Comparison of ENCODE assay signal across 1 cellular context in the genomic region with DNA sequence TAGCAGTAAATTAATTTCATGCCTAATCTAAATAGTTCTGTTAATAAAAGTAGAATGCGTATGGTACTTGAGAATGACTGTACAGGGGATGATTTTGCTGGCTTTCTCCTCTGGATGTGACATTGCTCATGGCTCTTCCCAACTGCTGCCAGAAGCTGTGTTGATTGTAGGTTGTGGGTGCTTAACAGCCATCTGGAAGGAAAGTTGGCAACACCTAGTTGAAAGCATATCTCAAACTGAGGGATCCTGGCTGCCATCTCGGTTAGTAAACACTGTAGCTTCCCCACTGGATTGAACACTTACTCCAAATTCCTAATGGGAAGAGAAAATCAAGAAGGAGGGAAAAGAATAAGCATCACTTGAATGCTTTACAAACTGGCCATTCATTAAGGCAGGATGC.
TF ChIP-seq lines count a peak whose summit lies in the region.

No MANE protein-coding gene starts in this region.

TF ChIP-seq in GM23338, 12 proteins besides CTCF, POLR2A, EP300 and RAD21 (continued from another document):
- TF ChIP-seq, protein P1, sequence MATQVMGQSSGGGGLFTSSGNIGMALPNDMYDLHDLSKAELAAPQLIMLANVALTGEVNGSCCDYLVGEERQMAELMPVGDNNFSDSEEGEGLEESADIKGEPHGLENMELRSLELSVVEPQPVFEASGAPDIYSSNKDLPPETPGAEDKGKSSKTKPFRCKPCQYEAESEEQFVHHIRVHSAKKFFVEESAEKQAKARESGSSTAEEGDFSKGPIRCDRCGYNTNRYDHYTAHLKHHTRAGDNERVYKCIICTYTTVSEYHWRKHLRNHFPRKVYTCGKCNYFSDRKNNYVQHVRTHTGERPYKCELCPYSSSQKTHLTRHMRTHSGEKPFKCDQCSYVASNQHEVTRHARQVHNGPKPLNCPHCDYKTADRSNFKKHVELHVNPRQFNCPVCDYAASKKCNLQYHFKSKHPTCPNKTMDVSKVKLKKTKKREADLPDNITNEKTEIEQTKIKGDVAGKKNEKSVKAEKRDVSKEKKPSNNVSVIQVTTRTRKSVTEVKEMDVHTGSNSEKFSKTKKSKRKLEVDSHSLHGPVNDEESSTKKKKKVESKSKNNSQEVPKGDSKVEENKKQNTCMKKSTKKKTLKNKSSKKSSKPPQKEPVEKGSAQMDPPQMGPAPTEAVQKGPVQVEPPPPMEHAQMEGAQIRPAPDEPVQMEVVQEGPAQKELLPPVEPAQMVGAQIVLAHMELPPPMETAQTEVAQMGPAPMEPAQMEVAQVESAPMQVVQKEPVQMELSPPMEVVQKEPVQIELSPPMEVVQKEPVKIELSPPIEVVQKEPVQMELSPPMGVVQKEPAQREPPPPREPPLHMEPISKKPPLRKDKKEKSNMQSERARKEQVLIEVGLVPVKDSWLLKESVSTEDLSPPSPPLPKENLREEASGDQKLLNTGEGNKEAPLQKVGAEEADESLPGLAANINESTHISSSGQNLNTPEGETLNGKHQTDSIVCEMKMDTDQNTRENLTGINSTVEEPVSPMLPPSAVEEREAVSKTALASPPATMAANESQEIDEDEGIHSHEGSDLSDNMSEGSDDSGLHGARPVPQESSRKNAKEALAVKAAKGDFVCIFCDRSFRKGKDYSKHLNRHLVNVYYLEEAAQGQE (IDR thresholded peaks at IDR 0.05; ENCODE audit: unreplicated experiment), result no peak
- no peak for TF ChIP-seq ZNF114 (CRISPR knock-in tag; IDR thresholded peaks at IDR 0.05)
- no peak for TF ChIP-seq NANOG (IDR thresholded peaks at IDR 0.05; ENCODE audit: borderline replicate concordance)
- no peak for TF ChIP-seq EZH2 (IDR thresholded peaks at IDR 0.05; ENCODE audit: low read depth, unreplicated experiment)
- TF ChIP-seq, protein P2, sequence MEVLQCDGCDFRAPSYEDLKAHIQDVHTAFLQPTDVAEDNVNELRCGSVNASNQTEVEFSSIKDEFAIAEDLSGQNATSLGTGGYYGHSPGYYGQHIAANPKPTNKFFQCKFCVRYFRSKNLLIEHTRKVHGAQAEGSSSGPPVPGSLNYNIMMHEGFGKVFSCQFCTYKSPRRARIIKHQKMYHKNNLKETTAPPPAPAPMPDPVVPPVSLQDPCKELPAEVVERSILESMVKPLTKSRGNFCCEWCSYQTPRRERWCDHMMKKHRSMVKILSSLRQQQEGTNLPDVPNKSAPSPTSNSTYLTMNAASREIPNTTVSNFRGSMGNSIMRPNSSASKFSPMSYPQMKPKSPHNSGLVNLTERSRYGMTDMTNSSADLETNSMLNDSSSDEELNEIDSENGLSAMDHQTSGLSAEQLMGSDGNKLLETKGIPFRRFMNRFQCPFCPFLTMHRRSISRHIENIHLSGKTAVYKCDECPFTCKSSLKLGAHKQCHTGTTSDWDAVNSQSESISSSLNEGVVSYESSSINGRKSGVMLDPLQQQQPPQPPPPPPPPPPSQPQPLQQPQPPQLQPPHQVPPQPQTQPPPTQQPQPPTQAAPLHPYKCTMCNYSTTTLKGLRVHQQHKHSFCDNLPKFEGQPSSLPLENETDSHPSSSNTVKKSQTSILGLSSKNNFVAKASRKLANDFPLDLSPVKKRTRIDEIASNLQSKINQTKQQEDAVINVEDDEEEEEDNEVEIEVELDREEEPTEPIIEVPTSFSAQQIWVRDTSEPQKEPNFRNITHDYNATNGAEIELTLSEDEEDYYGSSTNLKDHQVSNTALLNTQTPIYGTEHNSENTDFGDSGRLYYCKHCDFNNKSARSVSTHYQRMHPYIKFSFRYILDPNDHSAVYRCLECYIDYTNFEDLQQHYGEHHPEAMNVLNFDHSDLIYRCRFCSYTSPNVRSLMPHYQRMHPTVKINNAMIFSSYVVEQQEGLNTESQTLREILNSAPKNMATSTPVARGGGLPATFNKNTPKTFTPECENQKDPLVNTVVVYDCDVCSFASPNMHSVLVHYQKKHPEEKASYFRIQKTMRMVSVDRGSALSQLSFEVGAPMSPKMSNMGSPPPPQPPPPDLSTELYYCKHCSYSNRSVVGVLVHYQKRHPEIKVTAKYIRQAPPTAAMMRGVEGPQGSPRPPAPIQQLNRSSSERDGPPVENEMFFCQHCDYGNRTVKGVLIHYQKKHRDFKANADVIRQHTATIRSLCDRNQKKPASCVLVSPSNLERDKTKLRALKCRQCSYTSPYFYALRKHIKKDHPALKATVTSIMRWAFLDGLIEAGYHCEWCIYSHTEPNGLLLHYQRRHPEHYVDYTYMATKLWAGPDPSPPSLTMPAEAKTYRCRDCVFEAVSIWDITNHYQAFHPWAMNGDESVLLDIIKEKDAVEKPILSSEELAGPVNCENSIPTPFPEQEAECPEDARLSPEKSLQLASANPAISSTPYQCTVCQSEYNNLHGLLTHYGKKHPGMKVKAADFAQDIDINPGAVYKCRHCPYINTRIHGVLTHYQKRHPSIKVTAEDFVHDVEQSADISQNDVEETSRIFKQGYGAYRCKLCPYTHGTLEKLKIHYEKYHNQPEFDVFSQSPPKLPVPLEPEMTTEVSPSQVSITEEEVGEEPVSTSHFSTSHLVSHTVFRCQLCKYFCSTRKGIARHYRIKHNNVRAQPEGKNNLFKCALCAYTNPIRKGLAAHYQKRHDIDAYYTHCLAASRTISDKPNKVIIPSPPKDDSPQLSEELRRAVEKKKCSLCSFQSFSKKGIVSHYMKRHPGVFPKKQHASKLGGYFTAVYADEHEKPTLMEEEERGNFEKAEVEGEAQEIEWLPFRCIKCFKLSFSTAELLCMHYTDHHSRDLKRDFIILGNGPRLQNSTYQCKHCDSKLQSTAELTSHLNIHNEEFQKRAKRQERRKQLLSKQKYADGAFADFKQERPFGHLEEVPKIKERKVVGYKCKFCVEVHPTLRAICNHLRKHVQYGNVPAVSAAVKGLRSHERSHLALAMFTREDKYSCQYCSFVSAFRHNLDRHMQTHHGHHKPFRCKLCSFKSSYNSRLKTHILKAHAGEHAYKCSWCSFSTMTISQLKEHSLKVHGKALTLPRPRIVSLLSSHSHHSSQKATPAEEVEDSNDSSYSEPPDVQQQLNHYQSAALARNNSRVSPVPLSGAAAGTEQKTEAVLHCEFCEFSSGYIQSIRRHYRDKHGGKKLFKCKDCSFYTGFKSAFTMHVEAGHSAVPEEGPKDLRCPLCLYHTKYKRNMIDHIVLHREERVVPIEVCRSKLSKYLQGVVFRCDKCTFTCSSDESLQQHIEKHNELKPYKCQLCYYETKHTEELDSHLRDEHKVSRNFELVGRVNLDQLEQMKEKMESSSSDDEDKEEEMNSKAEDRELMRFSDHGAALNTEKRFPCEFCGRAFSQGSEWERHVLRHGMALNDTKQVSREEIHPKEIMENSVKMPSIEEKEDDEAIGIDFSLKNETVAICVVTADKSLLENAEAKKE (CRISPR knock-in tag; IDR thresholded peaks at IDR 0.05), result no peak
- no peak for TF ChIP-seq ETS1 (IDR thresholded peaks at IDR 0.05)
- no peak for TF ChIP-seq POLR2AphosphoS5 (IDR thresholded peaks at IDR 0.05; ENCODE audit: low read depth)
- no peak for TF ChIP-seq ZNF331 (CRISPR knock-in tag; IDR thresholded peaks at IDR 0.05; ENCODE audit: low read depth)
- TF ChIP-seq CREB1 (CRISPR knock-in tag; IDR thresholded peaks at IDR 0.05; ENCODE audit: low read depth), result no peak
- TF ChIP-seq EZH2phosphoT487 (IDR thresholded peaks at IDR 0.05; ENCODE audit: unreplicated experiment), result no peak
